1 cellular context compared by ENCODE assay signal in genomic region chr5:143886621-143887301, GRCh38.
TF ChIP-seq lines count a peak whose summit lies in the region.

No MANE protein-coding gene starts in this region.

TF ChIP-seq in GM23338, 12 proteins besides CTCF, POLR2A, EP300 and RAD21 (continued from another document):
- TF ChIP-seq ETS1 (IDR thresholded peaks at IDR 0.05) (no peak), POLR2AphosphoS5 (IDR thresholded peaks at IDR 0.05; ENCODE audit: low read depth) (no peak), CREB1 (CRISPR knock-in tag; IDR thresholded peaks at IDR 0.05; ENCODE audit: low read depth) (no peak), EZH2phosphoT487 (IDR thresholded peaks at IDR 0.05; ENCODE audit: unreplicated experiment) (no peak), STAT1 (IDR thresholded peaks at IDR 0.05; ENCODE audit: unreplicated experiment) (no peak)
